Comparison of ENCODE assay signal across 11 cellular contexts in the genomic region with DNA sequence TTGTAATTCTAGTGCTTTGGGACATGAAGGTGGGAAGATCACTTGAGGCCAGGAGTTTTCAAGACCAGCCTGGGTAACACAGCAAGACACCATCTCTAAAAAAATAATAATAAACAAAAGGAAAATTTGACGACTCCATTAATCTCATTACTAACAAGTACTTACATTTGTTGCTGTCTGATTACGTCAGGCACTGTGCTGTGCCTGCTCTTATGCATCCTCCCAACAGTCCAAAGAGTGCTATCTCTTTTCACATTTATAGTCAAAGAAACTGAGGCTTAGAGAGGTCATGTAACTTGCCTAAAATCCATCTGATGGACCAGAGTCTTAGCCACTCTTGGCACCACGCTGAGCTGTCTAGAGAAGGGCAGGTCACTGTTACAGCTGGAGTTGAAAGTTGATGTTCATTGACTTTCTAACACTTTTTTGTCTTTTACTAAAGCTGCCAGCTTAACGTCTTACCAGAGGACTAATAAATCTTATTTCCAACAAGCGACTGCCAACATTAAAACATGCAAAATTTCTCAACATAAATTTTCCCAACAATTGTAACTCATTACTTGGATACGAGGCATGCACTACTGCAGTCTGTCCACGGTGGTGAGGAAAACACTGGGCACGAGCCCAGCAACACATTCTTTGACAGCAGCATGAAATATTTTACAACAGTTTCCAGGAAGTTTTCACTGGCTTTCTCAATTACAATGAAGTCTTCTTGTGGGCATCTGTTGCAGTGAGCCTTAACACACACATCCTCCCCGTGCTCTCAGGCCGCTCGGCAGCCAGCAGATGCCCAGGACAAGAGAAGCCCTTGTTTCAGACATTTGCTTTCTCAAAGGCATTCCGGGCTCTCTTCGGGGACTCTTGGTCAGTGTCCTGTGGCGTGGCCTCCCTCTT.
A peak's percentile ranks its signal among the peaks of the same experiment; 100 is the strongest.
DNase-seq lines count a peak whose midpoint lies in the region; ATAC-seq and TF ChIP-seq lines count a peak whose summit lies in the region.
"Had no signal": no experiment of that assay in that cellular context is flagged by ENCODE, and none has a peak within 500 bp of the region (broad histone marks: within the 10 kb centered on the region; RNA-seq: fewer than 3 reads in every experiment).

No MANE protein-coding gene starts in this region.

- H3K27ac ChIP-seq in thyroid gland = no peak overlapping the region

- ATAC-seq in left lobe of liver (peak; percentile 59), GM21360 (IDR thresholded peaks at IDR 0.05; ENCODE audit: unreplicated experiment) (no peak)
- ATAC-seq in activated naive CD4-positive, alpha-beta T cell treated with anti-CD3 and anti-CD28 coated beads, Interleukin-2, amount 50 U/mL, for 72 hours = no peak
- ATAC-seq: activated CD8-positive, alpha-beta memory T cell treated with anti-CD3 and anti-CD28 coated beads, Interleukin-2, amount 10 ng/mL, durations not matched to agents 7 days and 5 days had no signal

- intact Hi-C loops in thyroid gland (cut with DNase I) = no loop called here

- TF ChIP-seq CTCF in thyroid gland (IDR thresholded peaks at IDR 0.05) = peak in 2 of 6 experiments; percentile 28 to 30

- H3K9me3 ChIP-seq in thyroid gland = no peaks in the 10 kb centered on the region

- no peak for TF ChIP-seq POLR2A in thyroid gland (IDR thresholded peaks at IDR 0.05)

- peaks cover 0 to 3% of the 10 kb centered on the region in 2 donors for H3K4me1 ChIP-seq in thyroid gland

- H3K9me3 Mint-ChIP-seq in activated naive CD4-positive, alpha-beta T cell treated with anti-CD3 and anti-CD28 coated beads, Interleukin-2, amount 50 U/mL, for 72 hours = peaks cover 12 to 19% of the 10 kb centered on the region in 2 donors

- H3K27me3 ChIP-seq in thyroid gland = no peaks in the 10 kb centered on the region

- 34 to 40% methylated on average over 14 of the region's 14 CpGs for WGBS in thyroid gland, 2 donors

- H3K36me3 ChIP-seq in thyroid gland = no peaks in the 10 kb centered on the region

- H3K36me3 Mint-ChIP-seq in activated naive CD4-positive, alpha-beta T cell treated with anti-CD3 and anti-CD28 coated beads, Interleukin-2, amount 50 U/mL, for 72 hours = peaks cover 5 to 13% of the 10 kb centered on the region in 2 donors
- H3K36me3 Mint-ChIP-seq: activated CD8-positive, alpha-beta memory T cell treated with anti-CD3 and anti-CD28 coated beads, Interleukin-2, amount 10 ng/mL, durations not matched to agents 7 days and 5 days had no signal

- no peak overlapping the region for H3K27ac Mint-ChIP-seq in activated naive CD4-positive, alpha-beta T cell treated with anti-CD3 and anti-CD28 coated beads, Interleukin-2, amount 50 U/mL, for 72 hours
- H3K27ac Mint-ChIP-seq: activated CD8-positive, alpha-beta memory T cell treated with anti-CD3 and anti-CD28 coated beads, Interleukin-2, amount 10 ng/mL, durations not matched to agents 7 days and 5 days had no signal

- DNase-seq in Jurkat, Clone E6-1 (ENCODE audit: low read depth, low spot score) = peak; percentile 53
- peak; percentile 45 for DNase-seq in dermis blood vessel endothelial cell
- DNase-seq in left lobe of liver (ENCODE audit: low spot score) = peak; percentile 61
- DNase-seq in thyroid gland = peak; percentile 59 to 70
- no peak for DNase-seq in activated naive CD4-positive, alpha-beta T cell treated with anti-CD3 and anti-CD28 coated beads, Interleukin-2, amount 50 U/mL, for 72 hours (ENCODE audit: low spot score in 2 of 2)
- DNase-seq in RPMI8226 = no peak
- DNase-seq in T-helper 1 cell = no peak
- DNase-seq: activated CD8-positive, alpha-beta memory T cell treated with anti-CD3 and anti-CD28 coated beads, Interleukin-2, amount 10 ng/mL, durations not matched to agents 7 days and 5 days; SHP77 treated with DMSO at 0.1 percent for 48 hours; small intestine had no signal

- no peak overlapping the region for H3K4me3 ChIP-seq in Jurkat, Clone E6-1 (ENCODE audit: low read length)
- H3K4me3 ChIP-seq in thyroid gland (replicated peaks in 1 of 3) = no peak overlapping the region

Comparison
In these comparisons a context has a peak if more than half of its experiments do, and no peak if none do; other contexts are left out.
1. DNase-seq: peak in Jurkat, Clone E6-1 (single experiment), dermis blood vessel endothelial cell (single experiment), left lobe of liver (single experiment) and thyroid gland (2 of 2); none in activated naive CD4-positive, alpha-beta T cell treated with anti-CD3 and anti-CD28 coated beads, Interleukin-2, amount 50 U/mL, for 72 hours (0 of 2), RPMI8226 (single experiment) and T-helper 1 cell (0 of 5).